19 cellular contexts compared by ENCODE assay signal in genomic region chr10:121539757-121540156, GRCh38. TPM values are rescaled to one million over a fixed set of nuclear protein-coding genes. Genes with fewer than 3 reads are reported as not detected.
DNase-seq lines count a peak whose midpoint lies in the region; ATAC-seq and TF ChIP-seq lines count a peak whose summit lies in the region.
"Had no signal": no experiment of that assay in that cellular context is flagged by ENCODE, and none has a peak within 500 bp of the region (broad histone marks: within the 10 kb centered on the region; RNA-seq: fewer than 3 reads in every experiment).

No MANE protein-coding gene starts in this region.

- no peak overlapping the region for H2BK12ac ChIP-seq in mesenchymal stem cell (ENCODE audit: low read length in 2 of 2)

- H4K91ac ChIP-seq in mesenchymal stem cell (ENCODE audit: low read length) = no peak overlapping the region

- TF ChIP-seq POLR2A in upper lobe of left lung (IDR thresholded peaks at IDR 0.05) = no peak

- H3K4me2 ChIP-seq in mesenchymal stem cell (ENCODE audit: low read length, poor library complexity, severe bottlenecking) = no peak overlapping the region

- peaks cover 3% of the 10 kb centered on the region for H3K9me3 Mint-ChIP-seq in mesothelial cell of epicardium
- H3K9me3 Mint-ChIP-seq in stimulated activated effector memory CD8-positive, alpha-beta T cell treated with anti-CD3 and anti-CD28 coated beads, Interleukin-12 subunit alpha, Interleukin-12 subunit beta, amount 100 ng/mL, for 72 hours = peaks cover 3% of the 10 kb centered on the region

- H2AK5ac ChIP-seq in mesenchymal stem cell (ENCODE audit: low read length, severe bottlenecking) = peak overlapping the region; percentile 33

- ATAC-seq in GM21390 (IDR thresholded peaks at IDR 0.05; ENCODE audit: unreplicated experiment) (no peak), upper lobe of left lung (ENCODE audit: low FRiP score in 2 of 2) (no peak)
- ATAC-seq in stimulated activated effector memory CD8-positive, alpha-beta T cell treated with anti-CD3 and anti-CD28 coated beads, Interleukin-12 subunit alpha, Interleukin-12 subunit beta, amount 100 ng/mL, for 72 hours = no peak
- ATAC-seq: CD8-positive, alpha-beta T cell had no signal

- H3K27me3 ChIP-seq in mesenchymal stem cell (ENCODE audit: control insufficient read depth in 1 of 2, insufficient read depth in 1 of 2, low read length in 2 of 2) (no peaks in the 10 kb centered on the region), upper lobe of left lung (no peaks in the 10 kb centered on the region)
- H3K27me3 ChIP-seq: BE2C had no signal

- peaks cover 29% of the 10 kb centered on the region for H3K36me3 Mint-ChIP-seq in mesothelial cell of epicardium
- H3K36me3 Mint-ChIP-seq in stimulated activated effector memory CD8-positive, alpha-beta T cell treated with anti-CD3 and anti-CD28 coated beads, Interleukin-12 subunit alpha, Interleukin-12 subunit beta, amount 100 ng/mL, for 72 hours = no peaks in the 10 kb centered on the region
- H3K36me3 Mint-ChIP-seq: CD8-positive, alpha-beta T cell had no signal

- H3K23ac ChIP-seq in mesenchymal stem cell (ENCODE audit: low read length in 2 of 2) = no peak overlapping the region

- H4K8ac ChIP-seq in mesenchymal stem cell (ENCODE audit: low read length) = no peak overlapping the region

- 88% methylated on average over 7 of the region's 7 CpGs for WGBS in mesenchymal stem cell
- 55 to 62% methylated on average over 7 of the region's 7 CpGs for WGBS in upper lobe of left lung, 2 donors

- H3K27ac ChIP-seq in angular gyrus (ENCODE audit: low read depth, low read length) (peak overlapping the region; percentile 50), mesenchymal stem cell (ENCODE audit: low read length, poor library complexity, severe bottlenecking) (no peak overlapping the region), upper lobe of left lung (no peak overlapping the region)

- H3K4me3 ChIP-seq in mesenchymal stem cell (ENCODE audit: insufficient read depth in 1 of 2, low read depth in 1 of 2, low read length in 2 of 2) (no peak overlapping the region), upper lobe of left lung (no peak overlapping the region)
- H3K4me3 ChIP-seq: HAP-1 had no signal

- peaks cover 30% of the 10 kb centered on the region for H3K4me1 Mint-ChIP-seq in mesothelial cell of epicardium
- H3K4me1 Mint-ChIP-seq in stimulated activated effector memory CD8-positive, alpha-beta T cell treated with anti-CD3 and anti-CD28 coated beads, Interleukin-12 subunit alpha, Interleukin-12 subunit beta, amount 100 ng/mL, for 72 hours = no peaks in the 10 kb centered on the region

- no peak overlapping the region for H3K18ac ChIP-seq in mesenchymal stem cell (ENCODE audit: low read depth in 1 of 2, low read length in 2 of 2)

- H2BK5ac ChIP-seq in mesenchymal stem cell (ENCODE audit: low read depth, low read length, poor library complexity, severe bottlenecking) = no peak overlapping the region

- H3K9me3 ChIP-seq in mesenchymal stem cell (ENCODE audit: control insufficient read depth, low read length) (no peaks in the 10 kb centered on the region), upper lobe of left lung (no peaks in the 10 kb centered on the region)
- H3K9me3 ChIP-seq: BE2C, HAP-1 had no signal

- H2BK120ac ChIP-seq in mesenchymal stem cell (ENCODE audit: low read depth, low read length) = no peak overlapping the region

- H3K4me3 Mint-ChIP-seq in mesothelial cell of epicardium = no peak overlapping the region
- H3K4me3 Mint-ChIP-seq in stimulated activated effector memory CD8-positive, alpha-beta T cell treated with anti-CD3 and anti-CD28 coated beads, Interleukin-12 subunit alpha, Interleukin-12 subunit beta, amount 100 ng/mL, for 72 hours = no peak overlapping the region
- H3K4me3 Mint-ChIP-seq: CD8-positive, alpha-beta T cell had no signal

- no peak for TF ChIP-seq EP300 in upper lobe of left lung (IDR thresholded peaks at IDR 0.05)

- DNase-seq in DMS79 treated with DMSO at 0.1 percent for 48 hours (lab: John Stamatoyannopoulos, UW) (peak; percentile 50), NCI-H2227 (lab: John Stamatoyannopoulos, UW; ENCODE audit: unreplicated experiment) (peak; percentile 26), mesenchymal stem cell (no peak), upper lobe of left lung (no peak), mesothelial cell of epicardium (ENCODE audit: low spot score in 2 of 2, unreplicated experiment in 2 of 2) (no peak)
- no peak for DNase-seq in stimulated activated effector memory CD8-positive, alpha-beta T cell treated with anti-CD3 and anti-CD28 coated beads, Interleukin-12 subunit alpha, Interleukin-12 subunit beta, amount 100 ng/mL, for 72 hours (ENCODE audit: low spot score in 2 of 2)
- DNase-seq: ACHN; BE2C; CD8-positive, alpha-beta T cell; EL; IMR-90; Kasumi-1; NCI-H1436; NCI-H2029 treated with DMSO at 0.1 percent for 48 hours; NCI-H345; SW 1271 had no signal

- H3K36me3 ChIP-seq in mesenchymal stem cell (ENCODE audit: control insufficient read depth in 1 of 2, insufficient read depth in 2 of 2, low read depth in 1 of 2, low read length in 2 of 2) = peaks cover 0 to under 1% of the 10 kb centered on the region in 2 experiments
- H3K36me3 ChIP-seq in upper lobe of left lung = peaks cover 0 to 6% (median 0%) of the 10 kb centered on the region in 4 donors
- H3K36me3 ChIP-seq: BE2C had no signal

- H3K14ac ChIP-seq in mesenchymal stem cell (ENCODE audit: low read length in 2 of 2) = no peak overlapping the region

- H3K4me1 ChIP-seq in mesenchymal stem cell (ENCODE audit: control insufficient read depth, insufficient read depth, low read depth, low read length) (peaks cover 5% of the 10 kb centered on the region), upper lobe of left lung (no peaks in the 10 kb centered on the region)
- H3K4me1 ChIP-seq: BE2C had no signal

- no peak overlapping the region for H3K9ac ChIP-seq in mesenchymal stem cell (ENCODE audit: low read length)

- TF ChIP-seq CTCF in upper lobe of left lung (IDR thresholded peaks at IDR 0.05) (no peak), mesothelial cell of epicardium (IDR thresholded peaks at IDR 0.05; ENCODE audit: unreplicated experiment) (no peak)

- no peaks in the 10 kb centered on the region for H3K79me1 ChIP-seq in mesenchymal stem cell (replicated peaks; ENCODE audit: low read length, poor library complexity, severe bottlenecking)

- H3K27ac Mint-ChIP-seq in mesothelial cell of epicardium = no peak overlapping the region
- no peak overlapping the region for H3K27ac Mint-ChIP-seq in stimulated activated effector memory CD8-positive, alpha-beta T cell treated with anti-CD3 and anti-CD28 coated beads, Interleukin-12 subunit alpha, Interleukin-12 subunit beta, amount 100 ng/mL, for 72 hours
- H3K27ac Mint-ChIP-seq: CD8-positive, alpha-beta T cell had no signal

- no peaks in the 10 kb centered on the region for H3K27me3 Mint-ChIP-seq in mesothelial cell of epicardium (ENCODE audit: low read depth)

- H2BK15ac ChIP-seq in mesenchymal stem cell (ENCODE audit: low read depth, poor library complexity, severe bottlenecking) = no peak overlapping the region

- H3K4ac ChIP-seq in mesenchymal stem cell (ENCODE audit: low read depth in 1 of 2, low read length in 2 of 2) = no peak overlapping the region

- H2AFZ ChIP-seq in mesenchymal stem cell (ENCODE audit: low read depth, low read length) = no peak overlapping the region

RNA-seq across cellular contexts. Expression of gene FGFR2, which starts 58.5 kb away (rescaled TPM):
- 0.83 TPM for polyA plus RNA-seq in mesenchymal stem cell (2013, experiment 1 of 2)
- polyA plus RNA-seq in mesenchymal stem cell (2013, experiment 2 of 2) = 0.92 TPM
- 10 to 100 TPM; 36.7 to 83.7 (median 64.1) TPM for total RNA-seq in upper lobe of left lung
- 78.0 to 88.3 TPM (median 83.2 TPM) in 3 replicates for total RNA-seq in mesothelial cell of epicardium
- total RNA-seq: IMR-90 had no signal
- polyA plus RNA-seq: IMR-90 had no signal

Comparison
In these comparisons a context has a peak if more than half of its experiments do, and no peak if none do; other contexts are left out.
1. DNase-seq: peak in DMS79 treated with DMSO at 0.1 percent for 48 hours (single experiment) and NCI-H2227 (single experiment); none in mesenchymal stem cell (single experiment), upper lobe of left lung (0 of 2), mesothelial cell of epicardium (0 of 2) and stimulated activated effector memory CD8-positive, alpha-beta T cell treated with anti-CD3 and anti-CD28 coated beads, Interleukin-12 subunit alpha, Interleukin-12 subunit beta, amount 100 ng/mL, for 72 hours (0 of 2).